6 cellular contexts compared by ENCODE assay signal in genomic region chr1:4666683-4667082, GRCh38. TPM values are rescaled to one million over a fixed set of nuclear protein-coding genes. Genes with fewer than 3 reads are reported as not detected.
"Had no signal": no experiment of that assay in that cellular context is flagged by ENCODE, and none has a peak within 500 bp of the region (broad histone marks: within the 10 kb centered on the region; RNA-seq: fewer than 3 reads in every experiment).

No MANE protein-coding gene starts in this region.

RNA-seq across cellular contexts. Expression of gene AJAP1, which starts 12.3 kb away (rescaled TPM):
- total RNA-seq: activated CD4-positive, alpha-beta memory T cell treated with anti-CD3 and anti-CD28 coated beads, Interleukin-2, amount 10 ng/mL, durations not matched to agents 7 days and 5 days; activated CD4-positive, alpha-beta T cell treated with anti-CD3 and anti-CD28 coated beads for 36 hours; activated CD8-positive, alpha-beta memory T cell treated with anti-CD3 and anti-CD28 coated beads for 36 hours; activated T-helper 17 cell treated with anti-CD3 and anti-CD28 coated beads, Interleukin-2, amount 50 U/mL, for 72 hours; PC-3; SJCRH30 had no signal
